In the genomic region with DNA sequence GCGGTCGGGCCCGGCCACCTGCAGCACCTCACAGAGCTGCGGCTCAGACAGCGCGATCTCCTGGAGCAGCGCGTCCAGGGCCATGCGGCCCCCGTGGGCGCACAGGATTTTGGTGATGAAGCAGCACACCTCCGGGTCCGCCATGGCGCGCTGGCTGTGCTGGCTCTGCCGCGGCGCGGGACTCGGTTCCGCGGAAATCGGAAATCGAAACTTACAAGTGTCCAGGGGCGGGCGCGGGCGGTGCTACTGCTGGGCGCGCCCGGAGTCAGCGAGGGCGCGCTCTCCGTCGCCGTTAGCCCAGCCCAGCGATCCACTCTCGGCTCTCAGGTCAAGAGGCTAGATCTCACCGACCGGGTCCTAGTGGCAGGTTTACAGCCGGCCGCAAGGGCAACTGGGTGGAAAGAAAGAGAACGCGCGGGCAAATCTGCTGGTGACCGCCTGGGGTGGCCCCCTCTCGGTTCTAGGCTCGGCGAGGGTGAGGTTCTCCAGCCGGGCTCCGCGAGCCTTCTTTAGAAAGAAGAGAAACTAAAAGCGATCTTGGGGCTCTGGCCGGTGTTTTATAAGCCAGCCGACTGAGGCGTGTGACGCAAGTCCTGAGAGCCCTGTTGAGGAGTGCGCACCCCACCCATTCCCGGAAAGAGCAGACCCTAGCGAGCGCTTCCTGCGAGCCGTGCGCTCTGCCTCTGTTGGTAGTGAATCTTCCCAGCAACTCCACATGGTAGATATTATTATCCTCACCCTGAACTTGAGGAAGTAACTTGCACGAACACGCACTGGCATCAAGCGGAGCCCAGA, we compare ENCODE assay signal across 1 cellular context.
TF ChIP-seq lines count a peak whose summit lies in the region.

A gene (minus strand): TSS at position 533 of the 795 bp plus-strand sequence. CDS start 389 bp downstream, at position 144.

TF ChIP-seq in HepG2, 621 proteins besides CTCF, POLR2A, EP300 and RAD21 (continued from another document and continues in another):
- TF ChIP-seq, protein P1, sequence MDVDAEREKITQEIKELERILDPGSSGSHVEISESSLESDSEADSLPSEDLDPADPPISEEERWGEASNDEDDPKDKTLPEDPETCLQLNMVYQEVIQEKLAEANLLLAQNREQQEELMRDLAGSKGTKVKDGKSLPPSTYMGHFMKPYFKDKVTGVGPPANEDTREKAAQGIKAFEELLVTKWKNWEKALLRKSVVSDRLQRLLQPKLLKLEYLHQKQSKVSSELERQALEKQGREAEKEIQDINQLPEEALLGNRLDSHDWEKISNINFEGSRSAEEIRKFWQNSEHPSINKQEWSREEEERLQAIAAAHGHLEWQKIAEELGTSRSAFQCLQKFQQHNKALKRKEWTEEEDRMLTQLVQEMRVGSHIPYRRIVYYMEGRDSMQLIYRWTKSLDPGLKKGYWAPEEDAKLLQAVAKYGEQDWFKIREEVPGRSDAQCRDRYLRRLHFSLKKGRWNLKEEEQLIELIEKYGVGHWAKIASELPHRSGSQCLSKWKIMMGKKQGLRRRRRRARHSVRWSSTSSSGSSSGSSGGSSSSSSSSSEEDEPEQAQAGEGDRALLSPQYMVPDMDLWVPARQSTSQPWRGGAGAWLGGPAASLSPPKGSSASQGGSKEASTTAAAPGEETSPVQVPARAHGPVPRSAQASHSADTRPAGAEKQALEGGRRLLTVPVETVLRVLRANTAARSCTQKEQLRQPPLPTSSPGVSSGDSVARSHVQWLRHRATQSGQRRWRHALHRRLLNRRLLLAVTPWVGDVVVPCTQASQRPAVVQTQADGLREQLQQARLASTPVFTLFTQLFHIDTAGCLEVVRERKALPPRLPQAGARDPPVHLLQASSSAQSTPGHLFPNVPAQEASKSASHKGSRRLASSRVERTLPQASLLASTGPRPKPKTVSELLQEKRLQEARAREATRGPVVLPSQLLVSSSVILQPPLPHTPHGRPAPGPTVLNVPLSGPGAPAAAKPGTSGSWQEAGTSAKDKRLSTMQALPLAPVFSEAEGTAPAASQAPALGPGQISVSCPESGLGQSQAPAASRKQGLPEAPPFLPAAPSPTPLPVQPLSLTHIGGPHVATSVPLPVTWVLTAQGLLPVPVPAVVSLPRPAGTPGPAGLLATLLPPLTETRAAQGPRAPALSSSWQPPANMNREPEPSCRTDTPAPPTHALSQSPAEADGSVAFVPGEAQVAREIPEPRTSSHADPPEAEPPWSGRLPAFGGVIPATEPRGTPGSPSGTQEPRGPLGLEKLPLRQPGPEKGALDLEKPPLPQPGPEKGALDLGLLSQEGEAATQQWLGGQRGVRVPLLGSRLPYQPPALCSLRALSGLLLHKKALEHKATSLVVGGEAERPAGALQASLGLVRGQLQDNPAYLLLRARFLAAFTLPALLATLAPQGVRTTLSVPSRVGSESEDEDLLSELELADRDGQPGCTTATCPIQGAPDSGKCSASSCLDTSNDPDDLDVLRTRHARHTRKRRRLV (CRISPR knock-in tag; IDR thresholded peaks at IDR 0.05) = peak; percentile 47; the same call in 1 of the 2 replicates
- TF ChIP-seq, protein P2, sequence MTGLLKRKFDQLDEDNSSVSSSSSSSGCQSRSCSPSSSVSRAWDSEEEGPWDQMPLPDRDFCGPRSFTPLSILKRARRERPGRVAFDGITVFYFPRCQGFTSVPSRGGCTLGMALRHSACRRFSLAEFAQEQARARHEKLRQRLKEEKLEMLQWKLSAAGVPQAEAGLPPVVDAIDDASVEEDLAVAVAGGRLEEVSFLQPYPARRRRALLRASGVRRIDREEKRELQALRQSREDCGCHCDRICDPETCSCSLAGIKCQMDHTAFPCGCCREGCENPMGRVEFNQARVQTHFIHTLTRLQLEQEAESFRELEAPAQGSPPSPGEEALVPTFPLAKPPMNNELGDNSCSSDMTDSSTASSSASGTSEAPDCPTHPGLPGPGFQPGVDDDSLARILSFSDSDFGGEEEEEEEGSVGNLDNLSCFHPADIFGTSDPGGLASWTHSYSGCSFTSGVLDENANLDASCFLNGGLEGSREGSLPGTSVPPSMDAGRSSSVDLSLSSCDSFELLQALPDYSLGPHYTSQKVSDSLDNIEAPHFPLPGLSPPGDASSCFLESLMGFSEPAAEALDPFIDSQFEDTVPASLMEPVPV (CRISPR knock-in tag; IDR thresholded peaks at IDR 0.05) = no peak; the same call in 1 of the 2 replicates
- TF ChIP-seq NR2C2 (CRISPR knock-in tag; IDR thresholded peaks at IDR 0.05; ENCODE audit: borderline replicate concordance) (no peak), FOSL2 (CRISPR knock-in tag; IDR thresholded peaks at IDR 0.05) (peak; percentile 2; the same call in 1 of the 2 replicates), TBX3 (IDR thresholded peaks at IDR 0.05; ENCODE audit: borderline replicate concordance) (no peak), TBP (CRISPR knock-in tag; IDR thresholded peaks at IDR 0.05) (no peak), NFKB2 (CRISPR knock-in tag; IDR thresholded peaks at IDR 0.05; ENCODE audit: borderline replicate concordance) (peak; percentile 77; the same call in 1 of the 2 replicates), SIX1 (CRISPR knock-in tag; IDR thresholded peaks at IDR 0.05; ENCODE audit: borderline replicate concordance) (no peak; the same call in 1 of the 2 replicates), ZEB1 (IDR thresholded peaks at IDR 0.05; ENCODE audit: insufficient replicate concordance, low read depth) (no peak), SOX6 (IDR thresholded peaks at IDR 0.05) (no peak), SOX6 (CRISPR knock-in tag; IDR thresholded peaks at IDR 0.05) (peak; percentile 45), ZNF660 (CRISPR knock-in tag; IDR thresholded peaks at IDR 0.05; ENCODE audit: borderline replicate concordance, low read depth) (no peak), ISL2 (CRISPR knock-in tag; IDR thresholded peaks at IDR 0.05) (peak; percentile 79; the same call in 1 of the 2 replicates), ZNF850 (CRISPR knock-in tag; conservative IDR thresholded peaks at IDR 0.05) (no peak), MBD4 (IDR thresholded peaks at IDR 0.05; ENCODE audit: borderline replicate concordance, low read length) (no peak), SRSF4 (IDR thresholded peaks at IDR 0.05; ENCODE audit: low read depth, low read length, poor library complexity, severe bottlenecking) (no peak), SNAI1 (CRISPR knock-in tag; IDR thresholded peaks at IDR 0.05; ENCODE audit: borderline replicate concordance) (no peak), FOXO1 (CRISPR knock-in tag; IDR thresholded peaks at IDR 0.05) (peak; percentile 21; the same call in 1 of the 2 replicates), SCMH1 (CRISPR knock-in tag; IDR thresholded peaks at IDR 0.05; ENCODE audit: borderline replicate concordance) (no peak), FOXK2 (IDR thresholded peaks at IDR 0.05) (no peak), MZF1 (CRISPR knock-in tag; IDR thresholded peaks at IDR 0.05; ENCODE audit: borderline replicate concordance) (no peak), CBFB (CRISPR knock-in tag; IDR thresholded peaks at IDR 0.05) (no peak), HNRNPH1 (optimal IDR thresholded peaks at IDR 0.05; ENCODE audit: low read depth, low read length) (no peak), TEAD3 (CRISPR knock-in tag; optimal IDR thresholded peaks at IDR 0.05; ENCODE audit: borderline replicate concordance) (no peak), CHD2 (IDR thresholded peaks at IDR 0.05; ENCODE audit: low read depth, low read length) (no peak), SKI (IDR thresholded peaks at IDR 0.05; ENCODE audit: partially characterized antibody) (no peak), ATM (IDR thresholded peaks at IDR 0.05; ENCODE audit: borderline replicate concordance) (no peak), MYNN (CRISPR knock-in tag; IDR thresholded peaks at IDR 0.05; ENCODE audit: low read depth) (no peak; the same call in 1 of the 2 replicates), U2AF2 (IDR thresholded peaks at IDR 0.05; ENCODE audit: low read depth, low read length) (0 out of 2 replicates have a peak, but pooled peaks have one; percentile 64), ZBTB8A (CRISPR knock-in tag; IDR thresholded peaks at IDR 0.05; ENCODE audit: borderline replicate concordance, low read depth) (no peak), SIX4 (CRISPR knock-in tag; IDR thresholded peaks at IDR 0.05) (0 out of 2 replicates have a peak, but pooled peaks have one; percentile 6), ADNP (CRISPR knock-in tag; IDR thresholded peaks at IDR 0.05) (no peak), CEBPG (CRISPR knock-in tag; IDR thresholded peaks at IDR 0.05) (peak; percentile 81), ZNF780A (CRISPR knock-in tag; IDR thresholded peaks at IDR 0.05) (peak; percentile 94; the same call in 1 of the 2 replicates)
- TF ChIP-seq, protein P3, sequence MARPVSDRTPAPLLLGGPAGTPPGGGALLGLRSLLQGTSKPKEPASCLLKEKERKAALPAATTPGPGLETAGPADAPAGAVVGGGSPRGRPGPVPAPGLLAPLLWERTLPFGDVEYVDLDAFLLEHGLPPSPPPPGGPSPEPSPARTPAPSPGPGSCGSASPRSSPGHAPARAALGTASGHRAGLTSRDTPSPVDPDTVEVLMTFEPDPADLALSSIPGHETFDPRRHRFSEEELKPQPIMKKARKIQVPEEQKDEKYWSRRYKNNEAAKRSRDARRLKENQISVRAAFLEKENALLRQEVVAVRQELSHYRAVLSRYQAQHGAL (CRISPR knock-in tag; IDR thresholded peaks at IDR 0.05; ENCODE audit: not compliant biosample characterization) = peak; percentile 5
- TF ChIP-seq, protein P4, sequence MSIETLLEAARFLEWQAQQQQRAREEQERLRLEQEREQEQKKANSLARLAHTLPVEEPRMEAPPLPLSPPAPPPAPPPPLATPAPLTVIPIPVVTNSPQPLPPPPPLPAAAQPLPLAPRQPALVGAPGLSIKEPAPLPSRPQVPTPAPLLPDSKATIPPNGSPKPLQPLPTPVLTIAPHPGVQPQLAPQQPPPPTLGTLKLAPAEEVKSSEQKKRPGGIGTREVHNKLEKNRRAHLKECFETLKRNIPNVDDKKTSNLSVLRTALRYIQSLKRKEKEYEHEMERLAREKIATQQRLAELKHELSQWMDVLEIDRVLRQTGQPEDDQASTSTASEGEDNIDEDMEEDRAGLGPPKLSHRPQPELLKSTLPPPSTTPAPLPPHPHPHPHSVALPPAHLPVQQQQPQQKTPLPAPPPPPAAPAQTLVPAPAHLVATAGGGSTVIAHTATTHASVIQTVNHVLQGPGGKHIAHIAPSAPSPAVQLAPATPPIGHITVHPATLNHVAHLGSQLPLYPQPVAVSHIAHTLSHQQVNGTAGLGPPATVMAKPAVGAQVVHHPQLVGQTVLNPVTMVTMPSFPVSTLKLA (IDR thresholded peaks at IDR 0.05) = no peak
- TF ChIP-seq, protein P5, sequence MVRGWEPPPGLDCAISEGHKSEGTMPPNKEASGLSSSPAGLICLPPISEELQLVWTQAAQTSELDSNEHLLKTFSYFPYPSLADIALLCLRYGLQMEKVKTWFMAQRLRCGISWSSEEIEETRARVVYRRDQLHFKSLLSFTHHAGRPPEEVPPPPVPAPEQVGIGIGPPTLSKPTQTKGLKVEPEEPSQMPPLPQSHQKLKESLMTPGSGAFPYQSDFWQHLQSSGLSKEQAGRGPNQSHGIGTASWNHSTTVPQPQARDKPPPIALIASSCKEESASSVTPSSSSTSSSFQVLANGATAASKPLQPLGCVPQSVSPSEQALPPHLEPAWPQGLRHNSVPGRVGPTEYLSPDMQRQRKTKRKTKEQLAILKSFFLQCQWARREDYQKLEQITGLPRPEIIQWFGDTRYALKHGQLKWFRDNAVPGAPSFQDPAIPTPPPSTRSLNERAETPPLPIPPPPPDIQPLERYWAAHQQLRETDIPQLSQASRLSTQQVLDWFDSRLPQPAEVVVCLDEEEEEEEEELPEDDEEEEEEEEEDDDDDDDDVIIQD (CRISPR knock-in tag; IDR thresholded peaks at IDR 0.05; ENCODE audit: low read depth) = no peak
- TF ChIP-seq, protein P6, sequence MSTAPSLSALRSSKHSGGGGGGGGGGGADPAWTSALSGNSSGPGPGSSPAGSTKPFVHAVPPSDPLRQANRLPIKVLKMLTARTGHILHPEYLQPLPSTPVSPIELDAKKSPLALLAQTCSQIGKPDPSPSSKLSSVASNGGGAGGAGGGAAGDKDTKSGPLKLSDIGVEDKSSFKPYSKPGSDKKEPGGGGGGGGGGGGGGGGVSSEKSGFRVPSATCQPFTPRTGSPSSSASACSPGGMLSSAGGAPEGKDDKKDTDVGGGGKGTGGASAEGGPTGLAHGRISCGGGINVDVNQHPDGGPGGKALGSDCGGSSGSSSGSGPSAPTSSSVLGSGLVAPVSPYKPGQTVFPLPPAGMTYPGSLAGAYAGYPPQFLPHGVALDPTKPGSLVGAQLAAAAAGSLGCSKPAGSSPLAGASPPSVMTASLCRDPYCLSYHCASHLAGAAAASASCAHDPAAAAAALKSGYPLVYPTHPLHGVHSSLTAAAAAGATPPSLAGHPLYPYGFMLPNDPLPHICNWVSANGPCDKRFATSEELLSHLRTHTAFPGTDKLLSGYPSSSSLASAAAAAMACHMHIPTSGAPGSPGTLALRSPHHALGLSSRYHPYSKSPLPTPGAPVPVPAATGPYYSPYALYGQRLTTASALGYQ (CRISPR knock-in tag; IDR thresholded peaks at IDR 0.05) = peak; percentile 51; the same call in 1 of the 2 replicates
- TF ChIP-seq, protein P7, sequence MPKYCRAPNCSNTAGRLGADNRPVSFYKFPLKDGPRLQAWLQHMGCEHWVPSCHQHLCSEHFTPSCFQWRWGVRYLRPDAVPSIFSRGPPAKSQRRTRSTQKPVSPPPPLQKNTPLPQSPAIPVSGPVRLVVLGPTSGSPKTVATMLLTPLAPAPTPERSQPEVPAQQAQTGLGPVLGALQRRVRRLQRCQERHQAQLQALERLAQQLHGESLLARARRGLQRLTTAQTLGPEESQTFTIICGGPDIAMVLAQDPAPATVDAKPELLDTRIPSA (CRISPR knock-in tag; IDR thresholded peaks at IDR 0.05; ENCODE audit: borderline replicate concordance) = no peak
- TF ChIP-seq, protein P8, sequence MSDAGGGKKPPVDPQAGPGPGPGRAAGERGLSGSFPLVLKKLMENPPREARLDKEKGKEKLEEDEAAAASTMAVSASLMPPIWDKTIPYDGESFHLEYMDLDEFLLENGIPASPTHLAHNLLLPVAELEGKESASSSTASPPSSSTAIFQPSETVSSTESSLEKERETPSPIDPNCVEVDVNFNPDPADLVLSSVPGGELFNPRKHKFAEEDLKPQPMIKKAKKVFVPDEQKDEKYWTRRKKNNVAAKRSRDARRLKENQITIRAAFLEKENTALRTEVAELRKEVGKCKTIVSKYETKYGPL (CRISPR knock-in tag; IDR thresholded peaks at IDR 0.05) = no peak; the same call in none of the 2 replicates
- TF ChIP-seq, protein P9, sequence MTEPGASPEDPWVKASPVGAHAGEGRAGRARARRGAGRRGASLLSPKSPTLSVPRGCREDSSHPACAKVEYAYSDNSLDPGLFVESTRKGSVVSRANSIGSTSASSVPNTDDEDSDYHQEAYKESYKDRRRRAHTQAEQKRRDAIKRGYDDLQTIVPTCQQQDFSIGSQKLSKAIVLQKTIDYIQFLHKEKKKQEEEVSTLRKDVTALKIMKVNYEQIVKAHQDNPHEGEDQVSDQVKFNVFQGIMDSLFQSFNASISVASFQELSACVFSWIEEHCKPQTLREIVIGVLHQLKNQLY (CRISPR knock-in tag; IDR thresholded peaks at IDR 0.05) = no peak
